Comparison of ENCODE assay signal across 10 cellular contexts in the genomic region with DNA sequence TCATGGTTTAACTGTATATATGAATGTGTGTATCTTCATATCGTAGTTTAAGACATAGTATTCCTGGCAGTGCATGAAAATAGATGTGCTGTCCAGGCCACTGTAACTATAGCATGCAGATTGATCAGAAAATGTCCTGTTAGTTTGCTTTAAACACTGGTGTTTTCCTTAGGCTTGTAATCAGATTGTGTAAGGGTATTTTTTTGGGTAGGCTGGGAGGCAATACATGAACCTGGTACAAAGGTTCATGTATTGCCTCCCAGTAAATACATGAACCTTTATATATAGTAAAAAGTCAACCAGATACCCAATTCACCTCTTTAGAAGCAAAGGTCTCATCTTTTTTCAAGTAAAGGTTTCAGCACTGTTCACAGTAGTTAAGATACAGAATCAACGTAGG. TPM values are rescaled to one million over a fixed set of nuclear protein-coding genes. Genes with fewer than 3 reads are reported as not detected.
DNase-seq lines count a peak whose midpoint lies in the region; ATAC-seq and TF ChIP-seq lines count a peak whose summit lies in the region.
"Had no signal": no experiment of that assay in that cellular context is flagged by ENCODE, and none has a peak within 500 bp of the region (broad histone marks: within the 10 kb centered on the region; RNA-seq: fewer than 3 reads in every experiment).

No MANE protein-coding gene starts in this region.

- no peaks in the 10 kb centered on the region for H3K27me3 ChIP-seq in heart right ventricle
- no peaks in the 10 kb centered on the region for H3K27me3 ChIP-seq in mesendoderm (ENCODE audit: insufficient read depth, low read length, poor library complexity)
- H3K27me3 ChIP-seq in aorta (ENCODE audit: control insufficient read depth in 1 of 2, insufficient read depth in 2 of 2, low read length in 1 of 2) = no peaks in the 10 kb centered on the region

- peaks cover 0 to 10% (median 0%) of the 10 kb centered on the region in 9 donors for H3K36me3 ChIP-seq in heart right ventricle
- no peaks in the 10 kb centered on the region for H3K36me3 ChIP-seq in mesendoderm (ENCODE audit: control insufficient read depth, insufficient read depth, low read length)
- peaks cover 0 to 4% of the 10 kb centered on the region in 2 donors for H3K36me3 ChIP-seq in aorta (ENCODE audit: control insufficient read depth in 1 of 2, insufficient read depth in 2 of 2, low read length in 1 of 2)

- H3K9ac ChIP-seq in mesendoderm (ENCODE audit: low read length) = peak overlapping the region; percentile 46

- no peak overlapping the region for H3K56ac ChIP-seq in mesendoderm (ENCODE audit: low read length)

- H3K27ac ChIP-seq in heart right ventricle (peak overlapping the region in 4 of 10 donors; percentile 99 to 100 (median 99)), mesendoderm (ENCODE audit: low read depth, low read length) (no peak overlapping the region), aorta (ENCODE audit: low read depth in 1 of 2, low read length in 2 of 2) (no peak overlapping the region)

- no peak for DNase-seq in heart right ventricle
- no peak for DNase-seq in left ventricle myocardium superior
- no peak for DNase-seq in astrocyte of the spinal cord (ENCODE audit: low read depth, low spot score)
- DNase-seq in mesendoderm = no peak
- no peak for DNase-seq in aorta
- no peak for DNase-seq in NCI-H1694 (lab: John Stamatoyannopoulos, UW)
- DNase-seq: DMS 273 treated with DMSO at 0.1 percent for 48 hours, NCI-H2107 had no signal

- H2AK5ac ChIP-seq in mesendoderm (ENCODE audit: low read length) = no peak overlapping the region

- no peak overlapping the region for H2BK15ac ChIP-seq in mesendoderm (replicated peaks; ENCODE audit: low read depth)

- no peak overlapping the region for H3K4ac ChIP-seq in mesendoderm (ENCODE audit: low read depth, low read length)

- no peak overlapping the region for H2BK5ac ChIP-seq in mesendoderm (ENCODE audit: low read length)

- H3K4me2 ChIP-seq in mesendoderm (ENCODE audit: low read length) = peak overlapping the region; percentile 10

- in situ Hi-C loops in astrocyte of the spinal cord (cut with HindIII; ENCODE audit: low sequenced_read_pairs) = no loop called here

- 78 to 79% methylated on average over 2 of the region's 2 CpGs for WGBS in heart right ventricle, 2 donors
- no CpG with 5 or more reads among the region's 2 CpGs for WGBS in mesendoderm (ENCODE audit: extremely low coverage, insufficient coverage, low lambda C conversion rate)
- 64 to 71% methylated on average over 2 of the region's 2 CpGs for WGBS in aorta, 2 donors

- H4K8ac ChIP-seq in mesendoderm (ENCODE audit: low read depth, low read length) = no peak overlapping the region

- TF ChIP-seq CTCF in heart right ventricle (IDR thresholded peaks at IDR 0.05) = no peak
- no peak for TF ChIP-seq CTCF in astrocyte of the spinal cord (IDR thresholded peaks at IDR 0.05; ENCODE audit: low read depth, low read length)

- no peak overlapping the region for H4K5ac ChIP-seq in mesendoderm (ENCODE audit: low read length)

- no peak overlapping the region for H2BK120ac ChIP-seq in mesendoderm (ENCODE audit: low read depth, low read length)

- H3K18ac ChIP-seq in mesendoderm (ENCODE audit: low read length) = no peak overlapping the region

- H3K79me2 ChIP-seq in mesendoderm (ENCODE audit: control insufficient read depth, insufficient read depth, low read length) = peaks cover 27% of the 10 kb centered on the region

- peaks cover 2% of the 10 kb centered on the region for H3K79me1 ChIP-seq in mesendoderm (ENCODE audit: low read length)

- ATAC-seq in heart right ventricle (no peak), left ventricle myocardium superior (no peak), aorta (ENCODE audit: low FRiP score) (no peak), GM19328 (IDR thresholded peaks at IDR 0.05; ENCODE audit: unreplicated experiment) (no peak), GM19035 (IDR thresholded peaks at IDR 0.05; ENCODE audit: unreplicated experiment) (no peak)

- H3K23ac ChIP-seq in mesendoderm (ENCODE audit: low read length) = no peak overlapping the region

- intact Hi-C loops in heart right ventricle (cut with DNase I) (loop anchor here in 2 of 10 donors (5.0 kb wide), 1 partner anchor 42 kb away; the partner anchor contains the start of gene HSPD1 (in 2 of the 2)), left ventricle myocardium superior (cut with micrococcal nuclease) (no loop called here), aorta (cut with DNase I) (loop anchor here (5.0 to 10.0 kb wide), 2 partner anchors 42 to 250 kb away; partner anchors contain the start of genes HSPD1 (in 1 of the 2) and MARS2 (in 1 of the 2))

- H3K4me1 ChIP-seq in heart right ventricle (peaks cover 3 to 58% (median 29%) of the 10 kb centered on the region in 9 donors), mesendoderm (ENCODE audit: control insufficient read depth, low read depth, low read length) (peaks cover 2% of the 10 kb centered on the region), aorta (ENCODE audit: control insufficient read depth in 1 of 2, insufficient read depth in 2 of 2, low read length in 2 of 2) (no peaks in the 10 kb centered on the region)

- peak overlapping the region in 8 of 10 donors; percentile 52 to 92 (median 74) for H3K4me3 ChIP-seq in heart right ventricle
- peak overlapping the region; percentile 100 for H3K4me3 ChIP-seq in astrocyte of the spinal cord (ENCODE audit: low read depth, low read length)
- no peak overlapping the region for H3K4me3 ChIP-seq in mesendoderm (ENCODE audit: low read length)
- peak overlapping the region; percentile 53 to 75 for H3K4me3 ChIP-seq in aorta (ENCODE audit: low read length in 2 of 2)

- H3K9me3 ChIP-seq in heart right ventricle (no peaks in the 10 kb centered on the region), aorta (ENCODE audit: control insufficient read depth, low read length) (no peaks in the 10 kb centered on the region)

RNA-seq across cellular contexts. Expression of gene COQ10B, which starts 1.6 kb away (rescaled TPM):
- total RNA-seq in heart right ventricle = 10 to 100 TPM; 25.5 to 44.1 (median 33.0) TPM
- polyA plus RNA-seq in heart right ventricle = 10 to 100 TPM; 19.8 to 29.0 TPM
- total RNA-seq in left ventricle myocardium superior = 25.6 TPM
- 11.6 TPM for polyA plus RNA-seq in mesendoderm (2013, experiment 1 of 2)
- 11.5 TPM for polyA plus RNA-seq in mesendoderm (2013, experiment 2 of 2)
- total RNA-seq in aorta = 10 to 100 TPM; 26.0 to 39.8 TPM
- 10 to 100 TPM; 20.0 to 24.0 TPM for polyA plus RNA-seq in aorta

RNA-seq across cellular contexts. Expression of gene SF3B1, which starts 20.1 kb away (rescaled TPM):
- total RNA-seq in heart right ventricle (100 to 1,000 TPM; 132 to 162 (median 151) TPM), left ventricle myocardium superior (132 TPM), aorta (100 to 1,000 TPM; 281 to 337 TPM)
- polyA plus RNA-seq in heart right ventricle (100 to 1,000 TPM; 103 to 206 TPM), aorta (100 to 1,000 TPM in 1 of 2 donors, 10 to 100 TPM in 1; 60.7 to 375 TPM)
- polyA plus RNA-seq in mesendoderm (2013, experiment 1 of 2) = 212 TPM
- polyA plus RNA-seq in mesendoderm (2013, experiment 2 of 2) = 221 TPM

RNA-seq across cellular contexts. Expression of gene HSPD1, which starts 44.7 kb away (rescaled TPM):
- total RNA-seq in heart right ventricle (100 to 1,000 TPM; 104 to 175 (median 135) TPM), left ventricle myocardium superior (152 TPM), aorta (100 to 1,000 TPM; 115 to 149 TPM)
- polyA plus RNA-seq in heart right ventricle (100 to 1,000 TPM in 1 of 2 donors, 10 to 100 TPM in 1; 83.5 to 176 TPM), aorta (100 to 1,000 TPM in 1 of 2 donors, 10 to 100 TPM in 1; 74.4 to 113 TPM)
- 828 TPM for polyA plus RNA-seq in mesendoderm (2013, experiment 1 of 2)
- polyA plus RNA-seq in mesendoderm (2013, experiment 2 of 2) = 823 TPM

RNA-seq across cellular contexts. Expression of gene HSPE1, which starts 45.3 kb away (rescaled TPM):
- total RNA-seq in heart right ventricle = 100 to 1,000 TPM in 6 of 10 donors, 10 to 100 TPM in 4; 73.7 to 157 (median 103) TPM
- polyA plus RNA-seq in heart right ventricle = 100 to 1,000 TPM; 202 to 217 TPM
- 118 TPM for total RNA-seq in left ventricle myocardium superior
- polyA plus RNA-seq in mesendoderm (2013, experiment 1 of 2) = 912 TPM
- polyA plus RNA-seq in mesendoderm (2013, experiment 2 of 2) = 910 TPM
- 10 to 100 TPM; 46.1 to 61.2 TPM for total RNA-seq in aorta
- 100 to 1,000 TPM in 1 of 2 donors, 10 to 100 TPM in 1; 48.5 to 113 TPM for polyA plus RNA-seq in aorta
